23 cellular contexts compared by ENCODE assay signal in genomic region chr11:42947405-42947804, GRCh38.
DNase-seq lines count a peak whose midpoint lies in the region; ATAC-seq, FAIRE-seq and TF ChIP-seq lines count a peak whose summit lies in the region.
"Had no signal": no experiment of that assay in that cellular context is flagged by ENCODE, and none has a peak within 500 bp of the region (broad histone marks: within the 10 kb centered on the region; RNA-seq: fewer than 3 reads in every experiment).

No MANE protein-coding gene starts in this region.

- TF ChIP-seq POLR2A in GM12891 (IDR thresholded peaks at IDR 0.05; ENCODE audit: low read depth, low read length) (no peak), H1 (IDR thresholded peaks at IDR 0.05; ENCODE audit: control extremely low read depth in 1 of 2, low read depth in 2 of 2, low read length in 2 of 2) (no peak)

- H3K23me2 ChIP-seq in H1 (ENCODE audit: low read depth, low read length): peaks cover 2% of the 10 kb centered on the region; the same call in 1 of the 2 replicates

- peak; percentile 5 for FAIRE-seq in GM12891 (lab: Jason Lieb, UNC)
- peak; percentile 95 for FAIRE-seq in HTR-8/SVneo (lab: Jason Lieb, UNC)
- FAIRE-seq in H1 (lab: Jason Lieb, UNC): no peak
- FAIRE-seq: A204.1, D721Med, G401.6, GM12892, GM18507 had no signal

- no peak for TF ChIP-seq EP300 in H1 (IDR thresholded peaks at IDR 0.05; ENCODE audit: borderline replicate concordance in 1 of 2, low read depth in 2 of 2, low read length in 2 of 2)

- no peak overlapping the region for H4K91ac ChIP-seq in H1 (replicated peaks; ENCODE audit: insufficient read length, low read length)

- TF ChIP-seq CTCF in H1 (IDR thresholded peaks at IDR 0.05; ENCODE audit: control extremely low read depth in 1 of 3, insufficient read depth in 1 of 3, low read depth in 1 of 3, low read length in 3 of 3) (no peak), mucosa of descending colon (IDR thresholded peaks at IDR 0.05) (no peak)

- H3K4me3 ChIP-seq in H1 (ENCODE audit: extremely low read depth in 1 of 4, insufficient read depth in 2 of 4, low read depth in 3 of 4, low read length in 4 of 4) (no peak overlapping the region), mucosa of descending colon (no peak overlapping the region)
- H3K4me3 ChIP-seq: BLaER1 had no signal

- H3K56ac ChIP-seq in H1 (replicated peaks; ENCODE audit: insufficient read length, low read depth, low read length): no peak overlapping the region

- no peak overlapping the region for H3K14ac ChIP-seq in H1 (ENCODE audit: insufficient read length)

- H3K79me2 ChIP-seq in H1 (ENCODE audit: control insufficient read depth in 1 of 2, insufficient read depth in 2 of 2, low read length in 2 of 2): no peaks in the 10 kb centered on the region

- H3K27me3 Mint-ChIP-seq in activated CD4-positive, alpha-beta T cell treated with anti-CD3 and anti-CD28 coated beads for 36 hours: no peaks in the 10 kb centered on the region
- H3K27me3 Mint-ChIP-seq: CD4-positive, alpha-beta memory T cell; CD4-positive, CD25-positive, alpha-beta regulatory T cell had no signal

- POLR2A ChIA-PET in H1 (lab: Charles Lee; ENCODE audit: partially characterized antibody): no interaction called here
- POLR2A ChIA-PET in activated CD4-positive, alpha-beta T cell treated with anti-CD3 and anti-CD28 coated beads for 36 hours (lab: Charles Lee): no interaction called here

- no peak overlapping the region for H3K4me3 Mint-ChIP-seq in activated CD4-positive, alpha-beta T cell treated with anti-CD3 and anti-CD28 coated beads for 36 hours
- H3K4me3 Mint-ChIP-seq: CD14-positive monocyte; CD4-positive, alpha-beta memory T cell; CD4-positive, CD25-positive, alpha-beta regulatory T cell had no signal

- no peak overlapping the region for H2AFZ ChIP-seq in H1 (ENCODE audit: low read length)

- H3K27me3 ChIP-seq in H1 (replicated peaks in 1 of 4; ENCODE audit: control insufficient read depth in 3 of 4, extremely low read depth in 1 of 4, insufficient read depth in 3 of 4, low read length in 3 of 4): no peaks in the 10 kb centered on the region
- H3K27me3 ChIP-seq: BE2C, BLaER1 had no signal

- H2BK20ac ChIP-seq in H1 (ENCODE audit: low read length): no peak overlapping the region

- H3K27ac ChIP-seq in H1 (ENCODE audit: low read depth, low read length): no peak overlapping the region
- H3K27ac ChIP-seq: BLaER1 had no signal

- H3K9ac ChIP-seq in H1 (replicated peaks in 1 of 4; ENCODE audit: extremely low read depth in 1 of 4, low read depth in 3 of 4, low read length in 3 of 4): no peak overlapping the region
- H3K9ac ChIP-seq: BLaER1 had no signal

- CTCF ChIA-PET in H1 (lab: Charles Lee; ENCODE audit: partially characterized antibody): interaction anchor here (1.1 to 1.2 kb wide), 3 partner anchors 25 to 177 kb away, joined by 3 to 4 read pairs (median 3); no protein-coding TSS in a partner anchor
- CTCF ChIA-PET in activated CD4-positive, alpha-beta T cell treated with anti-CD3 and anti-CD28 coated beads for 36 hours (lab: Charles Lee): no interaction called here

- H3K9me3 Mint-ChIP-seq in activated CD4-positive, alpha-beta T cell treated with anti-CD3 and anti-CD28 coated beads for 36 hours (ENCODE audit: low read depth): peaks cover 5% of the 10 kb centered on the region

- H2BK120ac ChIP-seq in H1 (replicated peaks; ENCODE audit: low read depth, low read length): no peak overlapping the region

- TF ChIP-seq RAD21 in H1 (IDR thresholded peaks at IDR 0.05 in 1 of 2, conservative IDR thresholded peaks at IDR 0.05 in 1 of 2; ENCODE audit: low read depth in 2 of 2, low read length in 2 of 2): no peak

- H4K20me1 ChIP-seq in H1 (replicated peaks in 1 of 2; ENCODE audit: control insufficient read depth in 1 of 2, insufficient read depth in 2 of 2, low read length in 2 of 2): no peaks in the 10 kb centered on the region
- H4K20me1 ChIP-seq: BLaER1 had no signal

- no peak overlapping the region for H4K5ac ChIP-seq in H1 (ENCODE audit: insufficient read length, low read depth, low read length)

- WGBS in H1 (ENCODE audit: extremely low coverage in 1 of 2, insufficient coverage in 1 of 2, insufficient read length in 1 of 2, insufficient replicate concordance in 2 of 2, low coverage in 1 of 2, low lambda C conversion rate in 2 of 2, missing lambda C conversion rate in 1 of 2), 2 experiments: 85% methylated on average over 3 of the region's 3 CpGs; no CpG with 5 or more reads in 1 of the 2 experiments

- no peak overlapping the region for H4K8ac ChIP-seq in H1 (ENCODE audit: extremely low read depth, insufficient read depth, low read length)

- H3K18ac ChIP-seq in H1 (ENCODE audit: extremely low read depth, low read length): no peak overlapping the region

- no peak overlapping the region for H3K4ac ChIP-seq in H1 (replicated peaks; ENCODE audit: insufficient read length, low read depth, low read length)

- H2AK5ac ChIP-seq in H1 (ENCODE audit: low read depth, low read length): 0 out of 2 replicates have a peak overlapping the region, but pooled peaks have one; percentile 9

- H3K36me3 ChIP-seq in H1 (ENCODE audit: control insufficient read depth in 2 of 4, insufficient read depth in 4 of 4, low read length in 3 of 4) (no peaks in the 10 kb centered on the region), mucosa of descending colon (ENCODE audit: low read depth) (no peaks in the 10 kb centered on the region)
- H3K36me3 ChIP-seq: BE2C, BLaER1 had no signal

- no peaks in the 10 kb centered on the region for H3K36me3 Mint-ChIP-seq in activated CD4-positive, alpha-beta T cell treated with anti-CD3 and anti-CD28 coated beads for 36 hours (ENCODE audit: low read depth)
- H3K36me3 Mint-ChIP-seq: CD14-positive monocyte; CD4-positive, alpha-beta memory T cell; CD4-positive, CD25-positive, alpha-beta regulatory T cell had no signal

- DNase-seq in GM12891 (ENCODE audit: insufficient read length, low spot score) (no peak), HTR-8/SVneo (ENCODE audit: insufficient read length, low spot score) (no peak), H1 (ENCODE audit: low read depth in 1 of 2, low spot score in 2 of 2) (no peak), H4 (ENCODE audit: low spot score) (no peak), mucosa of descending colon (no peak)
- DNase-seq in activated CD4-positive, alpha-beta T cell treated with anti-CD3 and anti-CD28 coated beads for 36 hours: no peak
- DNase-seq: 8988T; ACHN; BE2C; C1 segment of cervical spinal cord; Caco-2; Calu3; CD4-positive, alpha-beta memory T cell; CD4-positive, CD25-positive, alpha-beta regulatory T cell; DMS79 treated with DMSO at 0.1 percent for 48 hours; GF-D8 had no signal

- no peak for ATAC-seq in activated CD4-positive, alpha-beta T cell treated with anti-CD3 and anti-CD28 coated beads for 36 hours
- no peak for ATAC-seq in mucosa of descending colon

- H3K9me3 ChIP-seq in H1 (ENCODE audit: insufficient read depth in 2 of 2, low read depth in 1 of 2, low read length in 1 of 2) (peaks cover 0 to 14% of the 10 kb centered on the region in 2 experiments; a peak in 2 of 4 replicates), mucosa of descending colon (no peaks in the 10 kb centered on the region)
- H3K9me3 ChIP-seq: BE2C, BLaER1, Caco-2 had no signal

- no peak overlapping the region for H2BK12ac ChIP-seq in H1 (ENCODE audit: low read depth, low read length)

- H3K4me1 Mint-ChIP-seq in activated CD4-positive, alpha-beta T cell treated with anti-CD3 and anti-CD28 coated beads for 36 hours: no peaks in the 10 kb centered on the region
- H3K4me1 Mint-ChIP-seq: CD14-positive monocyte; CD4-positive, alpha-beta memory T cell; CD4-positive, CD25-positive, alpha-beta regulatory T cell had no signal

- intact Hi-C loops in activated CD4-positive, alpha-beta T cell treated with anti-CD3 and anti-CD28 coated beads for 36 hours (cut with DNase I, micrococcal nuclease): no loop called here
- intact Hi-C loops in mucosa of descending colon (cut with DNase I, micrococcal nuclease): no loop called here

- H3K23ac ChIP-seq in H1 (ENCODE audit: insufficient read length): no peak overlapping the region

- H3K79me1 ChIP-seq in H1 (ENCODE audit: low read depth, low read length): no peaks in the 10 kb centered on the region

- H3K4me1 ChIP-seq in H1 (replicated peaks in 1 of 4; ENCODE audit: control insufficient read depth in 3 of 4, insufficient read depth in 4 of 4, low read length in 3 of 4): no peaks in the 10 kb centered on the region
- no peaks in the 10 kb centered on the region for H3K4me1 ChIP-seq in mucosa of descending colon (ENCODE audit: low read depth)
- H3K4me1 ChIP-seq: BE2C, BLaER1, Caco-2 had no signal

- H2BK15ac ChIP-seq in H1 (ENCODE audit: low read length): no peak overlapping the region

- H2BK5ac ChIP-seq in H1 (ENCODE audit: low read depth, low read length): no peak overlapping the region

- H3K4me2 ChIP-seq in H1 (ENCODE audit: insufficient read depth in 1 of 2, low read depth in 2 of 2, low read length in 2 of 2): no peak overlapping the region
- H3K4me2 ChIP-seq: BLaER1 had no signal

- H3K27ac Mint-ChIP-seq in activated CD4-positive, alpha-beta T cell treated with anti-CD3 and anti-CD28 coated beads for 36 hours: no peak overlapping the region
- H3K27ac Mint-ChIP-seq: CD14-positive monocyte; CD4-positive, alpha-beta memory T cell; CD4-positive, CD25-positive, alpha-beta regulatory T cell had no signal

TF ChIP-seq in GM12891, 5 proteins besides CTCF, POLR2A, EP300 and RAD21:
- TF ChIP-seq POU2F2 (IDR thresholded peaks at IDR 0.05; ENCODE audit: low read depth, low read length): no peak
- no peak for TF ChIP-seq POLR2AphosphoS5 (IDR thresholded peaks at IDR 0.05; ENCODE audit: low read depth, low read length)
- TF ChIP-seq SPI1 (IDR thresholded peaks at IDR 0.05; ENCODE audit: low read depth, low read length): no peak
- TF ChIP-seq PAX5 (IDR thresholded peaks at IDR 0.05; ENCODE audit: insufficient read depth, low read length, severe bottlenecking): no peak
- TF ChIP-seq TAF1 (IDR thresholded peaks at IDR 0.05; ENCODE audit: low read depth, low read length): no peak
TF ChIP-seq in GM12891: peak in this region for 0.

TF ChIP-seq in H1, 55 proteins besides CTCF, POLR2A, EP300 and RAD21 (continues in another document):
- TF ChIP-seq NRF1 (IDR thresholded peaks at IDR 0.05; ENCODE audit: low read depth, low read length) (no peak), RFX5 (IDR thresholded peaks at IDR 0.05; ENCODE audit: borderline replicate concordance, low read depth, low read length) (no peak), USF2 (IDR thresholded peaks at IDR 0.05; ENCODE audit: low read length) (no peak), MAFK (IDR thresholded peaks at IDR 0.05; ENCODE audit: low read depth, low read length) (no peak), SP4 (IDR thresholded peaks at IDR 0.05; ENCODE audit: low read length) (no peak), TBP (IDR thresholded peaks at IDR 0.05; ENCODE audit: low read depth, low read length) (no peak)
